Comparison of ENCODE assay signal across 28 cellular contexts in genomic region chr2:57141269-57141668, GRCh38.
DNase-seq lines count a peak whose midpoint lies in the region; ATAC-seq, FAIRE-seq and TF ChIP-seq lines count a peak whose summit lies in the region.
"Had no signal": no experiment of that assay in that cellular context is flagged by ENCODE, and none has a peak within 500 bp of the region (broad histone marks: within the 10 kb centered on the region; RNA-seq: fewer than 3 reads in every experiment).

No MANE protein-coding gene starts in this region.

- H3K27ac ChIP-seq in MM.1S (ENCODE audit: low read length) (peak overlapping the region; percentile 18; the same call in 1 of the 2 replicates), ovary (no peak overlapping the region)
- H3K27ac ChIP-seq: breast epithelium, HL-60 had no signal

- H3K36me3 Mint-ChIP-seq in type B pancreatic cell = no peaks in the 10 kb centered on the region
- H3K36me3 Mint-ChIP-seq: activated CD4-positive, alpha-beta memory T cell treated with anti-CD3 and anti-CD28 coated beads for 36 hours had no signal

- TF ChIP-seq EP300 in ovary (IDR thresholded peaks at IDR 0.05) = no peak

- TF ChIP-seq POLR2A in ovary (IDR thresholded peaks at IDR 0.05) = no peak

- in situ Hi-C loops in GM13977 (cut with MboI; ENCODE audit: low pct_unique_long_range_greater_than_20kb, low sequenced_read_pairs, unreplicated experiment) = no loop called here

- intact Hi-C loops in ovary (cut with DNase I) (no loop called here), left colon (cut with DNase I, micrococcal nuclease) (no loop called here)

- H3K4me2 ChIP-seq in MM.1S (ENCODE audit: low read depth, low read length) = peak overlapping the region; percentile 5; the same call in 1 of the 2 replicates

- no peak overlapping the region for H3K4me3 ChIP-seq in MM.1S (ENCODE audit: low read length)
- no peak overlapping the region for H3K4me3 ChIP-seq in ovary
- H3K4me3 ChIP-seq: breast epithelium had no signal

- no peaks in the 10 kb centered on the region for H3F3A ChIP-seq in MM.1S (ENCODE audit: insufficient read depth, low read length)

- H3K27me3 Mint-ChIP-seq in type B pancreatic cell = peaks cover 3% of the 10 kb centered on the region
- H3K27me3 Mint-ChIP-seq: activated CD4-positive, alpha-beta memory T cell treated with anti-CD3 and anti-CD28 coated beads for 36 hours had no signal

- H3K36me3 ChIP-seq in MM.1S (replicated peaks; ENCODE audit: insufficient read depth, low read length) = no peaks in the 10 kb centered on the region
- no peaks in the 10 kb centered on the region for H3K36me3 ChIP-seq in ovary
- H3K36me3 ChIP-seq: breast epithelium had no signal

- ATAC-seq in HG02981 (IDR thresholded peaks at IDR 0.05; ENCODE audit: unreplicated experiment) = peak; percentile 66
- ATAC-seq in GM21390 (IDR thresholded peaks at IDR 0.05; ENCODE audit: unreplicated experiment) = no peak
- no peak for ATAC-seq in left colon
- ATAC-seq: activated naive CD4-positive, alpha-beta T cell treated with anti-CD3 and anti-CD28 coated beads, Interleukin-2, amount 50 U/mL, for 72 hours; right cardiac atrium had no signal

- FAIRE-seq in islet of Langerhans (lab: Jason Lieb, UNC) = peak; percentile 17
- FAIRE-seq: colon had no signal

- H3K9me3 Mint-ChIP-seq in type B pancreatic cell = no peaks in the 10 kb centered on the region
- H3K9me3 Mint-ChIP-seq: neural crest cell had no signal

- H3K27me3 ChIP-seq in MM.1S (replicated peaks; ENCODE audit: insufficient read depth, low read length) (no peaks in the 10 kb centered on the region), ovary (no peaks in the 10 kb centered on the region)
- H3K27me3 ChIP-seq: breast epithelium had no signal

- no peaks in the 10 kb centered on the region for H3K4me1 Mint-ChIP-seq in type B pancreatic cell (ENCODE audit: unreplicated experiment)
- H3K4me1 Mint-ChIP-seq: neural crest cell had no signal

- no peaks in the 10 kb centered on the region for H3K79me2 ChIP-seq in MM.1S (ENCODE audit: low read length)

- H3K4me1 ChIP-seq in MM.1S (ENCODE audit: low read length) (peaks cover 11% of the 10 kb centered on the region), ovary (ENCODE audit: insufficient read depth) (no peaks in the 10 kb centered on the region)
- H3K4me1 ChIP-seq: breast epithelium had no signal

- H3K9ac ChIP-seq in MM.1S (ENCODE audit: low read length) = no peak overlapping the region

- peak; percentile 13 for DNase-seq in GM13977 (ENCODE audit: low spot score)
- peak; percentile 23 for DNase-seq in MM.1S
- no peak for DNase-seq in type B pancreatic cell (ENCODE audit: extremely low spot score, unreplicated experiment)
- no peak for DNase-seq in ovary
- DNase-seq in left colon = no peak
- DNase-seq: activated CD4-positive, alpha-beta memory T cell treated with anti-CD3 and anti-CD28 coated beads for 36 hours; activated CD4-positive, CD25-positive, alpha-beta regulatory T cell treated with anti-CD3 and anti-CD28 coated beads, Interleukin-2, amount 50 U/mL, for 72 hours; activated CD8-positive, alpha-beta memory T cell treated with anti-CD3 and anti-CD28 coated beads, Interleukin-2, amount 50 U/mL, for 48 hours; effector CD8-positive, alpha-beta T cell; GF-D8; Karpas-422; mammary epithelial cell; NCI-H1092 treated with DMSO at 0.1 percent for 48 hours; NCI-H2029; NCI-H2227 treated with DMSO at 0.1 percent for 48 hours; posterior cingulate gyrus; right cardiac atrium; stimulated activated CD4-positive, alpha-beta T cell treated with anti-CD3 and anti-CD28 coated beads, Interleukin-2, amount 100 ng/mL, for 48 hours had no signal

- no peak overlapping the region for H3K4me3 Mint-ChIP-seq in type B pancreatic cell
- H3K4me3 Mint-ChIP-seq: activated CD4-positive, alpha-beta memory T cell treated with anti-CD3 and anti-CD28 coated beads for 36 hours; neural crest cell; T-helper 1 cell treated with Interleukin-12 subunit alpha and Interleukin-12 subunit beta and Interleukin-4 antibody, amounts not matched to agents 30 μg/mL and 1 μg/mL, for 36 hours had no signal

- no peaks in the 10 kb centered on the region for H3K9me2 ChIP-seq in MM.1S (replicated peaks; ENCODE audit: insufficient read depth, low read length)

- no peaks in the 10 kb centered on the region for H4K20me1 ChIP-seq in MM.1S (ENCODE audit: insufficient read depth, low read length)

- no peak overlapping the region for H2AFZ ChIP-seq in MM.1S (ENCODE audit: low read length)

- no peak for TF ChIP-seq CTCF in GM13977 (IDR thresholded peaks at IDR 0.05; ENCODE audit: extremely low read depth, insufficient read depth, missing control alignments)
- no peak for TF ChIP-seq CTCF in MM.1S (IDR thresholded peaks at IDR 0.05; ENCODE audit: low read length)
- no peak for TF ChIP-seq CTCF in type B pancreatic cell (conservative IDR thresholded peaks at IDR 0.05)
- no peak for TF ChIP-seq CTCF in ovary (IDR thresholded peaks at IDR 0.05)

- H3K9me3 ChIP-seq in MM.1S (replicated peaks; ENCODE audit: insufficient read depth, low read length) = no peaks in the 10 kb centered on the region
- no peaks in the 10 kb centered on the region for H3K9me3 ChIP-seq in ovary
- H3K9me3 ChIP-seq: breast epithelium had no signal

- H3K27ac Mint-ChIP-seq in type B pancreatic cell = no peak overlapping the region
- H3K27ac Mint-ChIP-seq: activated CD4-positive, alpha-beta memory T cell treated with anti-CD3 and anti-CD28 coated beads for 36 hours; activated naive CD4-positive, alpha-beta T cell treated with anti-CD3 and anti-CD28 coated beads, Interleukin-2, amount 50 U/mL, for 72 hours; activated T-helper 2 cell treated with anti-CD3 and anti-CD28 coated beads, Interferon-gamma antibody, Interleukin-2, Interleukin-4, amounts not matched to agents 10 μg/mL and 5 μg/mL and 100 μg/mL, durations not matched to agents 14 hours and 24 hours and 36 hours; T-helper 1 cell treated with Interleukin-12 subunit alpha and Interleukin-12 subunit beta and Interleukin-4 antibody, amounts not matched to agents 30 μg/mL and 1 μg/mL, for 36 hours had no signal

Comparison
In these comparisons a context has a peak if more than half of its experiments do, and no peak if none do; other contexts are left out.
1. DNase-seq: peak in GM13977 (single experiment) and MM.1S (single experiment); none in type B pancreatic cell (single experiment), ovary (0 of 5) and left colon (0 of 2).